8 cellular contexts compared by ENCODE assay signal in genomic region chr1:150696995-150697927, GRCh38. TPM values are rescaled to one million over a fixed set of nuclear protein-coding genes. Genes with fewer than 3 reads are reported as not detected.
DNase-seq lines count a peak whose midpoint lies in the region; ATAC-seq, FAIRE-seq and TF ChIP-seq lines count a peak whose summit lies in the region.

TSS of gene GOLPH3L (minus strand) at chr1:150697154. CDS start at chr1:150694838, 2,316 bp downstream.

- peak; percentile 98 for ATAC-seq in GM19025 (IDR thresholded peaks at IDR 0.05; ENCODE audit: low read depth, unreplicated experiment)
- peak; percentile 99 for ATAC-seq in HG03354 (IDR thresholded peaks at IDR 0.05; ENCODE audit: poor library complexity, severe bottlenecking, unreplicated experiment)
- ATAC-seq in activated CD4-positive, CD25-positive, alpha-beta regulatory T cell treated with anti-CD3 and anti-CD28 coated beads, Interleukin-2, amount 50 U/mL, for 24 hours: peak; percentile 100

- dilution Hi-C loops in keratinocyte (cut with MboI; ENCODE audit: extremely low pct_ligation_motif_present, low sequenced_read_pairs): no loop called here

- H2AFZ ChIP-seq in keratinocyte (ENCODE audit: control insufficient read depth, low read length): peak within 1 kb of the TSS; percentile 61

- H3K9me3 ChIP-seq in keratinocyte (ENCODE audit: control insufficient read depth, low read depth, low read length): no peaks in the 10 kb centered on the region

- no peaks in the 10 kb centered on the region for H3K9me1 ChIP-seq in keratinocyte (ENCODE audit: control insufficient read depth, extremely low read depth, insufficient read depth, low read length)

- DNase-seq in AG08396 (ENCODE audit: low spot score): peak; percentile 92
- DNase-seq in NCI-H446 treated with DMSO at 0.1 percent for 48 hours (lab: John Stamatoyannopoulos, UW): peak; percentile 99
- DNase-seq in cerebellum (ENCODE audit: low spot score): peak; percentile 96
- DNase-seq in keratinocyte (ENCODE audit: low read depth, low spot score): peak; percentile 94
- peak; percentile 62 to 76 for DNase-seq in stimulated activated CD4-positive, alpha-beta T cell treated with anti-CD3 and anti-CD28 coated beads, Interleukin-15, amount 100 ng/mL, for 1 hour (ENCODE audit: low read depth in 1 of 2, low spot score in 1 of 2)

- FAIRE-seq in keratinocyte (lab: Jason Lieb, UNC): peak; percentile 97

- H4K20me1 ChIP-seq in keratinocyte (ENCODE audit: control insufficient read depth, extremely low read depth, insufficient read depth, low read length): no peaks in the 10 kb centered on the region

- TF ChIP-seq CTCF in keratinocyte (optimal IDR thresholded peaks at IDR 0.05 in 1 of 3, IDR thresholded peaks at IDR 0.05 in 1 of 3, conservative IDR thresholded peaks at IDR 0.05 in 1 of 3; ENCODE audit: extremely low read depth in 1 of 3, insufficient read depth in 2 of 3, low read length in 3 of 3): no peak

- H3K27me3 ChIP-seq in keratinocyte (ENCODE audit: control insufficient read depth, extremely low read depth, insufficient read depth, low read length): no peaks in the 10 kb centered on the region

- peak within 1 kb of the TSS; percentile 70 to 86 (median 84) for H3K4me3 ChIP-seq in keratinocyte (ENCODE audit: control insufficient read depth in 2 of 3, extremely low read depth in 1 of 3, insufficient read depth in 2 of 3, low read depth in 1 of 3, low read length in 3 of 3)

- H3K27ac ChIP-seq in keratinocyte (ENCODE audit: control insufficient read depth, insufficient read depth, low read length): peak within 1 kb of the TSS; percentile 88

- H3K4me2 ChIP-seq in keratinocyte (ENCODE audit: control insufficient read depth, extremely low read depth, insufficient read depth, low read depth, low read length): peak within 1 kb of the TSS; percentile 94

- H3K79me2 ChIP-seq in keratinocyte (ENCODE audit: control insufficient read depth, insufficient read depth, low read length): peaks cover 6% of the 10 kb centered on the region

- peaks cover 4 to 15% of the 10 kb centered on the region in 2 experiments for H3K36me3 ChIP-seq in keratinocyte (ENCODE audit: control insufficient read depth in 2 of 2, extremely low read depth in 1 of 2, insufficient read depth in 2 of 2, low read length in 2 of 2)

- peaks cover 19% of the 10 kb centered on the region for H3K4me1 ChIP-seq in keratinocyte (ENCODE audit: control insufficient read depth, extremely low read depth, insufficient read depth, low read length)

- peak within 1 kb of the TSS; percentile 82 for H3K9ac ChIP-seq in keratinocyte (ENCODE audit: control insufficient read depth, extremely low read depth, insufficient read depth, low read length)

RNA-seq across cellular contexts. Expression of gene GOLPH3L, which starts in this region (rescaled TPM):
- 9.7 TPM for total RNA-seq in cerebellum
- polyA plus RNA-seq in keratinocyte: 14.0 to 22.2 TPM (median 19.5 TPM) in 3 replicates
- polyA plus RNA-seq in keratinocyte (2011; ENCODE audit: low read depth): 91.1 TPM
- 10.4 and 16.8 TPM in 2 replicates for polyA plus RNA-seq in keratinocyte (2011; cell fraction: cytosol; rRNA removed)
- 21.4 and 24.2 TPM in 2 replicates for polyA plus RNA-seq in keratinocyte (2011; cell fraction: nucleus; rRNA removed)
- 13.5 and 15.5 TPM in 2 replicates for polyA plus RNA-seq in keratinocyte (2012; ENCODE audit: low replicate concordance)
- polyA minus RNA-seq in keratinocyte: 6.6 to 23.5 TPM (median 15.1 TPM) in 3 replicates
- polyA minus RNA-seq in keratinocyte (2011; cell fraction: cytosol; rRNA and poly(A)+ RNA removed): 11.7 TPM
- 10.3 and 20.6 TPM in 2 replicates for polyA minus RNA-seq in keratinocyte (2011; cell fraction: nucleus; rRNA and poly(A)+ RNA removed)

Comparison
In these comparisons a context has a peak if more than half of its experiments do, and no peak if none do; other contexts are left out.
1. Peak in every context shown above with its lines: DNase-seq, ATAC-seq, H3K4me3 ChIP-seq and H3K27ac ChIP-seq.